ENCODE assay signal across 9 cellular contexts in genomic region chr13:76019421-76020044, GRCh38.
DNase-seq lines count a peak whose midpoint lies in the region; ATAC-seq, FAIRE-seq and TF ChIP-seq lines count a peak whose summit lies in the region.
"Had no signal": no experiment of that assay in that cellular context is flagged by ENCODE, and none has a peak within 500 bp of the region (broad histone marks: within the 10 kb centered on the region; RNA-seq: fewer than 3 reads in every experiment).

No MANE protein-coding gene starts in this region.

- H3K4me3 ChIP-seq in DND-41 (ENCODE audit: low read depth in 1 of 2, low read length in 2 of 2) (no peak overlapping the region), GM12878 (no peak overlapping the region)

- FAIRE-seq in GM12878 (lab: Jason Lieb, UNC) = no peak
- no peak for FAIRE-seq in RCC 7860 (lab: Jason Lieb, UNC)

- H3K9me3 Mint-ChIP-seq in naive thymus-derived CD8-positive, alpha-beta T cell = peaks cover 0 to 4% (median 0%) of the 10 kb centered on the region in 9 donors

- SMC1A ChIA-PET in GM12878 (lab: Charles Lee; ENCODE audit: uncharacterized antibody, unreplicated experiment) = no interaction called here

- H3K4me2 ChIP-seq in DND-41 (ENCODE audit: insufficient read depth, low read length) (no peak overlapping the region), GM12878 (ENCODE audit: control insufficient read depth, insufficient read depth) (no peak overlapping the region)

- no peaks in the 10 kb centered on the region for H4K20me1 ChIP-seq in DND-41 (ENCODE audit: insufficient read depth, low read length)
- no peaks in the 10 kb centered on the region for H4K20me1 ChIP-seq in GM12878 (ENCODE audit: control insufficient read depth, insufficient read depth)

- H3K27ac ChIP-seq in DND-41 (ENCODE audit: low read length) = no peak overlapping the region
- no peak overlapping the region for H3K27ac ChIP-seq in GM12878 (ENCODE audit: control insufficient read depth, insufficient read depth)

- no peak overlapping the region for H3K4me3 Mint-ChIP-seq in naive thymus-derived CD8-positive, alpha-beta T cell
- H3K4me3 Mint-ChIP-seq: central memory CD8-positive, alpha-beta T cell had no signal

- peaks cover 0 to 3% (median 0%) of the 10 kb centered on the region in 5 donors for H3K27me3 Mint-ChIP-seq in naive thymus-derived CD8-positive, alpha-beta T cell
- H3K27me3 Mint-ChIP-seq: central memory CD8-positive, alpha-beta T cell had no signal

- TF ChIP-seq RAD21 in GM12878 (IDR thresholded peaks at IDR 0.05; ENCODE audit: insufficient read depth, low read depth, low read length) = peak; percentile 35; the same call in 1 of the 2 replicates

- DNase-seq in DND-41 (no peak), HT1080 (ENCODE audit: low read depth) (peak; percentile 9), GM12878 (ENCODE audit: low read depth, low spot score) (no peak), left kidney (ENCODE audit: low read depth, low spot score) (peak; percentile 61), RCC 7860 (ENCODE audit: low spot score) (no peak)
- DNase-seq in naive thymus-derived CD8-positive, alpha-beta T cell = no peak

- H3K27me3 ChIP-seq in DND-41 (ENCODE audit: insufficient read depth, low read length, poor library complexity) (no peaks in the 10 kb centered on the region), GM12878 (replicated peaks in 1 of 2; ENCODE audit: control insufficient read depth in 2 of 2, insufficient read depth in 2 of 2, low read length in 1 of 2) (no peaks in the 10 kb centered on the region)

- H3K36me3 ChIP-seq in DND-41 (ENCODE audit: insufficient read depth, low read length) (no peaks in the 10 kb centered on the region), GM12878 (ENCODE audit: control insufficient read depth in 2 of 2, insufficient read depth in 2 of 2, low read length in 1 of 2) (no peaks in the 10 kb centered on the region)

- 54% methylated on average over 21 of the region's 21 CpGs for WGBS in GM12878 (ENCODE audit: insufficient coverage, insufficient replicate concordance, low lambda C conversion rate, missing lambda C conversion rate)

- RAD21 ChIA-PET in GM12878 (lab: Charles Lee; ENCODE audit: unreplicated experiment) = interaction anchor here (1.3 kb wide), 1 partner anchor 323 kb away, joined by 7 read pairs; no protein-coding TSS in a partner anchor

- H2AFZ ChIP-seq in DND-41 (ENCODE audit: low read depth, low read length) (no peak overlapping the region), GM12878 (ENCODE audit: control insufficient read depth, low read depth, low read length) (no peak overlapping the region)

- H3K4me1 Mint-ChIP-seq in naive thymus-derived CD8-positive, alpha-beta T cell = peaks cover 0 to 2% (median 0%) of the 10 kb centered on the region in 4 donors
- H3K4me1 Mint-ChIP-seq: central memory CD8-positive, alpha-beta T cell had no signal

- no peak overlapping the region for H3K27ac Mint-ChIP-seq in naive thymus-derived CD8-positive, alpha-beta T cell

- peak; percentile 31 for TF ChIP-seq CTCF in DND-41 (IDR thresholded peaks at IDR 0.05; ENCODE audit: borderline replicate concordance, extremely low read depth, low read length, poor library complexity, severe bottlenecking)
- TF ChIP-seq CTCF in GM12878 (IDR thresholded peaks at IDR 0.05 in 2 of 3, conservative IDR thresholded peaks at IDR 0.05 in 1 of 3; ENCODE audit: control insufficient read depth in 2 of 3, extremely low read depth in 1 of 3, insufficient read depth in 1 of 3, low read depth in 3 of 3, low read length in 3 of 3) = peak; percentile 36 to 42 (median 41); a peak in 5 of 6 replicates

- H3K9me3 ChIP-seq in DND-41 (ENCODE audit: insufficient read depth, low read length, severe bottlenecking) (no peaks in the 10 kb centered on the region), GM12878 (replicated peaks; ENCODE audit: control insufficient read depth, insufficient read depth, low read length) (no peaks in the 10 kb centered on the region)

- H3K9ac ChIP-seq in DND-41 (ENCODE audit: low read depth, low read length) = no peak overlapping the region
- no peak overlapping the region for H3K9ac ChIP-seq in GM12878 (ENCODE audit: control insufficient read depth, insufficient read depth, low read length)

- CTCF ChIA-PET in GM12878 (lab: Yijun Ruan, JAX) = interaction anchor here (5.6 kb wide), 1 partner anchor 144 kb away, joined by 83 read pairs; no protein-coding TSS in a partner anchor

- no TSS peak for BruUV-seq in GM12878 (replicated peaks; lab: Mats Ljungman, UMichigan)

- H3K79me2 ChIP-seq in DND-41 (ENCODE audit: insufficient read depth, low read length) (no peaks in the 10 kb centered on the region), GM12878 (ENCODE audit: control insufficient read depth, insufficient read depth, low read length) (no peaks in the 10 kb centered on the region)

- POLR2A ChIA-PET in GM12878 (lab: Charles Lee) = no interaction called here
- POLR2A ChIA-PET in naive thymus-derived CD8-positive, alpha-beta T cell (lab: Charles Lee) = no interaction called here

- no peak for ATAC-seq in DND-41 (ENCODE audit: insufficient read depth, low read depth)
- peak; percentile 80 for ATAC-seq in GM12878
- no peak for ATAC-seq in GM18505 (IDR thresholded peaks at IDR 0.05; ENCODE audit: unreplicated experiment)
- ATAC-seq in esophagus mucosa = no peak
- ATAC-seq in naive thymus-derived CD8-positive, alpha-beta T cell = no peak

- intact Hi-C loops in GM12878 (cut with micrococcal nuclease; ENCODE audit: unreplicated experiment) = loop anchor here (2.0 to 5.0 kb wide), 2 partner anchors 453 to 883 kb away; no protein-coding TSS in a partner anchor

- no peak for TF ChIP-seq EP300 in GM12878 (IDR thresholded peaks at IDR 0.05; ENCODE audit: borderline replicate concordance in 1 of 2, control insufficient read depth in 1 of 2, low read depth in 2 of 2, low read length in 2 of 2)

- H3K36me3 Mint-ChIP-seq in naive thymus-derived CD8-positive, alpha-beta T cell = no peaks in the 10 kb centered on the region

- TF ChIP-seq POLR2A in GM12878 (IDR thresholded peaks at IDR 0.05; ENCODE audit: low read depth, low read length) (no peak), GM18505 (IDR thresholded peaks at IDR 0.05; ENCODE audit: borderline replicate concordance, extremely low read depth, insufficient read depth, insufficient read length) (no peak)

- no peaks in the 10 kb centered on the region for H3K4me1 ChIP-seq in DND-41 (ENCODE audit: insufficient read depth, low read length)
- no peaks in the 10 kb centered on the region for H3K4me1 ChIP-seq in GM12878 (ENCODE audit: control insufficient read depth, insufficient read depth, low read length)

- in situ Hi-C loops in GM12878 (cut with MboI) = loop anchor here (5.0 kb wide), 2 partner anchors 142 to 332 kb away; no protein-coding TSS in a partner anchor

TF ChIP-seq in GM12878, 131 proteins besides CTCF, POLR2A, EP300 and RAD21:
- TF ChIP-seq ZBTB33 (IDR thresholded peaks at IDR 0.05) (no peak), KDM1A (IDR thresholded peaks at IDR 0.05; ENCODE audit: borderline replicate concordance) (no peak), ZNF687 (IDR thresholded peaks at IDR 0.05) (no peak), MYB (IDR thresholded peaks at IDR 0.05; ENCODE audit: borderline replicate concordance, low read depth, low read length) (no peak), HDGF (IDR thresholded peaks at IDR 0.05) (no peak), SRF (IDR thresholded peaks at IDR 0.05; ENCODE audit: low read depth in 2 of 2, low read length in 2 of 2) (no peak)

Comparison
In these comparisons a context has a peak if more than half of its experiments do, and no peak if none do; other contexts are left out.
1. DNase-seq: peak in HT1080 (single experiment) and left kidney (single experiment); none in DND-41 (single experiment), GM12878 (single experiment), naive thymus-derived CD8-positive, alpha-beta T cell (0 of 10) and RCC 7860 (single experiment).